In genomic region chr2:108594132-108594981, GRCh38 we compare ENCODE assay signal across 8 cellular contexts.
DNase-seq lines count a peak whose midpoint lies in the region; ATAC-seq, FAIRE-seq and TF ChIP-seq lines count a peak whose summit lies in the region.

No MANE protein-coding gene starts in this region.

- no peaks in the 10 kb centered on the region for H3K27me3 ChIP-seq in GM23338 (ENCODE audit: insufficient read depth)
- H3K27me3 ChIP-seq in ascending aorta = no peaks in the 10 kb centered on the region
- no peaks in the 10 kb centered on the region for H3K27me3 ChIP-seq in suprapubic skin

- no peak for ATAC-seq in GM23338
- peak; percentile 23 for ATAC-seq in left lobe of liver

- H3K27ac ChIP-seq in GM23338 (ENCODE audit: low read depth) (peak overlapping the region; percentile 35), ascending aorta (peak overlapping the region; percentile 85 to 87), suprapubic skin (peak overlapping the region; percentile 52)

- no peaks in the 10 kb centered on the region for H3K36me3 Mint-ChIP-seq in GM23338 (ENCODE audit: low read depth)

- 29% methylated on average over 7 of the region's 7 CpGs for WGBS in suprapubic skin

- no peak overlapping the region for H2AFZ ChIP-seq in GM23338

- TF ChIP-seq EP300 in suprapubic skin (IDR thresholded peaks at IDR 0.05) = no peak

- no peaks in the 10 kb centered on the region for H3K36me3 ChIP-seq in GM23338 (ENCODE audit: insufficient read depth)
- H3K36me3 ChIP-seq in ascending aorta = no peaks in the 10 kb centered on the region
- no peaks in the 10 kb centered on the region for H3K36me3 ChIP-seq in suprapubic skin

- no peaks in the 10 kb centered on the region for H3F3A ChIP-seq in GM23338 (replicated peaks; ENCODE audit: low read depth)

- no peaks in the 10 kb centered on the region for H3K9me2 ChIP-seq in GM23338 (ENCODE audit: insufficient read depth)

- H3K4me1 ChIP-seq in GM23338 (ENCODE audit: insufficient read depth) (peaks cover 35% of the 10 kb centered on the region), ascending aorta (peaks cover 15 to 36% of the 10 kb centered on the region in 2 donors), suprapubic skin (peaks cover 36% of the 10 kb centered on the region)

- no peak for TF ChIP-seq POLR2A in GM12891 (IDR thresholded peaks at IDR 0.05; ENCODE audit: low read depth, low read length)
- TF ChIP-seq POLR2A in suprapubic skin (IDR thresholded peaks at IDR 0.05) = no peak

- peaks cover 1% of the 10 kb centered on the region for H3K27me3 Mint-ChIP-seq in GM23338 (ENCODE audit: insufficient read depth, low read depth, poor library complexity)

- intact Hi-C loops in ascending aorta (cut with DNase I) = loop anchor here (5.0 to 10.0 kb wide), 2 partner anchors 43 to 120 kb away; partner anchors contain the start of gene RANBP2

- FAIRE-seq in GM12891 (lab: Jason Lieb, UNC) = peak; percentile 63

- no peaks in the 10 kb centered on the region for H4K20me1 ChIP-seq in GM23338 (replicated peaks; ENCODE audit: insufficient read depth)

- peak overlapping the region; percentile 84 for H3K27ac Mint-ChIP-seq in GM23338

- H3K4me3 Mint-ChIP-seq in GM23338 = no peak overlapping the region

- H3K79me2 ChIP-seq in GM23338 (replicated peaks; ENCODE audit: insufficient read depth) = peaks cover 33% of the 10 kb centered on the region

- 0 out of 2 replicates have a peak overlapping the region, but pooled peaks have one; percentile 24 for H3K4me2 ChIP-seq in GM23338

- H3K4me3 ChIP-seq in GM23338 (no peak overlapping the region), ascending aorta (peak overlapping the region in 1 of 2 donors; percentile 10), suprapubic skin (no peak overlapping the region)

- TF ChIP-seq CTCF in GM23338 (conservative IDR thresholded peaks at IDR 0.05; ENCODE audit: low read depth in 2 of 2) (no peak), ascending aorta (IDR thresholded peaks at IDR 0.05) (no peak), suprapubic skin (IDR thresholded peaks at IDR 0.05) (no peak)

- DNase-seq in GM12891 (ENCODE audit: insufficient read length, low spot score) (no peak), GM23338 (ENCODE audit: low spot score) (no peak), LoVo (ENCODE audit: low spot score) (peak; percentile 27), ascending aorta (ENCODE audit: low spot score in 2 of 2) (no peak), left lobe of liver (ENCODE audit: low spot score) (no peak), suprapubic skin (ENCODE audit: low spot score in 2 of 2) (no peak), T-helper 9 cell (no peak), NCI-H1048 (lab: John Stamatoyannopoulos, UW) (no peak)

- H3K4me1 Mint-ChIP-seq in GM23338 = peaks cover 30% of the 10 kb centered on the region

- H3K9me3 Mint-ChIP-seq in GM23338 = no peaks in the 10 kb centered on the region

- no peaks in the 10 kb centered on the region for H3K9me3 ChIP-seq in ascending aorta
- no peaks in the 10 kb centered on the region for H3K9me3 ChIP-seq in suprapubic skin

TF ChIP-seq in GM12891, 5 proteins besides CTCF, POLR2A, EP300 and RAD21:
- TF ChIP-seq SPI1 (IDR thresholded peaks at IDR 0.05; ENCODE audit: low read depth, low read length) = peak; percentile 98
- TF ChIP-seq PAX5 (IDR thresholded peaks at IDR 0.05; ENCODE audit: insufficient read depth, low read length, severe bottlenecking) = no peak

TF ChIP-seq in GM23338, 12 proteins besides CTCF, POLR2A, EP300 and RAD21:
- TF ChIP-seq STAT1 (IDR thresholded peaks at IDR 0.05; ENCODE audit: unreplicated experiment) = no peak
TF ChIP-seq in GM23338: peak in this region for 0.

Comparison
In these comparisons a context has a peak if more than half of its experiments do, and no peak if none do; other contexts are left out.
1. H3K27ac ChIP-seq: peak in every context shown above with its lines; median percentile 86 in ascending aorta; 52 in suprapubic skin; 35 in GM23338.